22 cellular contexts compared by ENCODE assay signal in genomic region chr2:148948865-148949264, GRCh38.
A peak's percentile ranks its signal among the peaks of the same experiment; 100 is the strongest.
DNase-seq lines count a peak whose midpoint lies in the region; ATAC-seq and TF ChIP-seq lines count a peak whose summit lies in the region.
"Had no signal": no experiment of that assay in that cellular context is flagged by ENCODE, and none has a peak within 500 bp of the region (broad histone marks: within the 10 kb centered on the region; RNA-seq: fewer than 3 reads in every experiment).

No MANE protein-coding gene starts in this region.

- peak overlapping the region; percentile 78 for H3K27ac Mint-ChIP-seq in glutamatergic neuron (ENCODE audit: unreplicated experiment)
- H3K27ac Mint-ChIP-seq: activated CD4-positive, alpha-beta T cell treated with anti-CD3 and anti-CD28 coated beads, Interleukin-2, amount 10 ng/mL, durations not matched to agents 7 days and 5 days; mesothelial cell of epicardium; progenitor cell of endocrine pancreas had no signal

- peaks cover 2% of the 10 kb centered on the region for H3K27me3 Mint-ChIP-seq in glutamatergic neuron (ENCODE audit: unreplicated experiment)
- H3K27me3 Mint-ChIP-seq: activated CD4-positive, alpha-beta T cell treated with anti-CD3 and anti-CD28 coated beads, Interleukin-2, amount 10 ng/mL, durations not matched to agents 7 days and 5 days; progenitor cell of endocrine pancreas had no signal

- ATAC-seq in GM18861 (IDR thresholded peaks at IDR 0.05; ENCODE audit: unreplicated experiment) = no peak
- no peak for ATAC-seq in GM18502 (IDR thresholded peaks at IDR 0.05; ENCODE audit: poor library complexity, unreplicated experiment)
- ATAC-seq: Panc1 had no signal

- H3K4me3 Mint-ChIP-seq in glutamatergic neuron (ENCODE audit: unreplicated experiment) = no peak overlapping the region
- H3K4me3 Mint-ChIP-seq: activated CD4-positive, alpha-beta T cell treated with anti-CD3 and anti-CD28 coated beads, Interleukin-2, amount 10 ng/mL, durations not matched to agents 7 days and 5 days; mesothelial cell of epicardium had no signal

- peak; percentile 39 for DNase-seq in Ammon's horn (ENCODE audit: low spot score)
- peak; percentile 39 for DNase-seq in LHCN-M2 (ENCODE audit: low read depth)
- DNase-seq in SKM-1 treated with dmso at 0.1 percent for 144 hours (lab: John Stamatoyannopoulos, UW; ENCODE audit: unreplicated experiment) = peak; percentile 80
- no peak for DNase-seq in glutamatergic neuron
- DNase-seq in GOT3 (lab: John Stamatoyannopoulos, UW) = no peak
- no peak for DNase-seq in NCI-H1930 (lab: John Stamatoyannopoulos, UW)
- DNase-seq: activated CD4-positive, alpha-beta T cell treated with anti-CD3 and anti-CD28 coated beads, Interleukin-2, amount 10 ng/mL, durations not matched to agents 7 days and 5 days; activated naive CD4-positive, alpha-beta T cell; amniotic stem cell; C1 segment of cervical spinal cord; DMS 273 treated with DMSO at 0.1 percent for 48 hours; erythroblast; KG1; NCI-H1436; SK-N-SH; stomach; upper lobe of left lung had no signal

- peaks cover 22% of the 10 kb centered on the region for H3K36me3 Mint-ChIP-seq in glutamatergic neuron (ENCODE audit: unreplicated experiment)
- H3K36me3 Mint-ChIP-seq: mesothelial cell of epicardium had no signal

- TF ChIP-seq CTCF in glutamatergic neuron (IDR thresholded peaks at IDR 0.05; ENCODE audit: partially characterized antibody, unreplicated experiment) = no peak

- H3K9me3 Mint-ChIP-seq in glutamatergic neuron (ENCODE audit: unreplicated experiment) = peaks cover 7% of the 10 kb centered on the region
- H3K9me3 Mint-ChIP-seq: activated CD4-positive, alpha-beta T cell treated with anti-CD3 and anti-CD28 coated beads, Interleukin-2, amount 10 ng/mL, durations not matched to agents 7 days and 5 days had no signal

- H3K4me1 Mint-ChIP-seq in glutamatergic neuron (ENCODE audit: low read depth, unreplicated experiment) = peaks cover 25% of the 10 kb centered on the region
- H3K4me1 Mint-ChIP-seq: activated CD4-positive, alpha-beta T cell treated with anti-CD3 and anti-CD28 coated beads, Interleukin-2, amount 10 ng/mL, durations not matched to agents 7 days and 5 days had no signal

Comparison
In these comparisons a context has a peak if more than half of its experiments do, and no peak if none do; other contexts are left out.
1. DNase-seq: peak in Ammon's horn (single experiment), LHCN-M2 (single experiment) and SKM-1 treated with dmso at 0.1 percent for 144 hours (single experiment); none in glutamatergic neuron (single experiment), GOT3 (single experiment) and NCI-H1930 (0 of 2).